ENCODE assay signal across 22 cellular contexts in genomic region chr1:164184273-164184672, GRCh38.
DNase-seq lines count a peak whose midpoint lies in the region; ATAC-seq, FAIRE-seq and TF ChIP-seq lines count a peak whose summit lies in the region.
"Had no signal": no experiment of that assay in that cellular context is flagged by ENCODE, and none has a peak within 500 bp of the region (broad histone marks: within the 10 kb centered on the region; RNA-seq: fewer than 3 reads in every experiment).

No MANE protein-coding gene starts in this region.

- H4K20me1 ChIP-seq in PC-3 (ENCODE audit: low read length) = no peaks in the 10 kb centered on the region
- H4K20me1 ChIP-seq: BLaER1 had no signal

- intact Hi-C loops in PC-3 (cut with micrococcal nuclease) (no loop called here), body of pancreas (cut with DNase I) (no loop called here)

- H3F3A ChIP-seq in PC-3 (ENCODE audit: low read length, unreplicated experiment) = no peaks in the 10 kb centered on the region

- no peak overlapping the region for H3K4me3 ChIP-seq in PC-3 (ENCODE audit: low read length)
- no peak overlapping the region for H3K4me3 ChIP-seq in small intestine (ENCODE audit: low read depth in 1 of 2, low read length in 2 of 2)
- no peak overlapping the region for H3K4me3 ChIP-seq in body of pancreas
- H3K4me3 ChIP-seq: BLaER1 had no signal

- FAIRE-seq in small intestine (lab: Jason Lieb, UNC) = no peak
- FAIRE-seq: A204.1, GM19239, H1 had no signal

- H3K4me2 ChIP-seq in PC-3 (ENCODE audit: low read length) = peak overlapping the region; percentile 24
- H3K4me2 ChIP-seq: BLaER1 had no signal

- H3K9ac ChIP-seq in PC-3 (ENCODE audit: low read length) = no peak overlapping the region
- H3K9ac ChIP-seq: BLaER1 had no signal

- H3K4me3 Mint-ChIP-seq in WTC11 = no peak overlapping the region
- H3K4me3 Mint-ChIP-seq: CD4-positive, CD25-positive, alpha-beta regulatory T cell had no signal

- H3K36me3 Mint-ChIP-seq in WTC11 = no peaks in the 10 kb centered on the region
- H3K36me3 Mint-ChIP-seq: CD4-positive, CD25-positive, alpha-beta regulatory T cell had no signal

- ATAC-seq in PC-3 (no peak; the same call in 1 of the 2 replicates), WTC11 (peak; percentile 30; the same call in 1 of the 2 replicates), esophagus mucosa (peak; percentile 97), body of pancreas (no peak)

- H2AFZ ChIP-seq in PC-3 (ENCODE audit: low read length) = peak overlapping the region; percentile 6; the same call in 1 of the 2 replicates

- peaks cover 4% of the 10 kb centered on the region; the same call in 1 of the 2 replicates for H3K9me3 Mint-ChIP-seq in WTC11

- no peaks in the 10 kb centered on the region for H3K9me3 ChIP-seq in PC-3 (ENCODE audit: low read length)
- H3K9me3 ChIP-seq in small intestine (ENCODE audit: control insufficient read depth, low read depth) = no peaks in the 10 kb centered on the region
- no peaks in the 10 kb centered on the region for H3K9me3 ChIP-seq in body of pancreas
- H3K9me3 ChIP-seq: BLaER1 had no signal

- no peak overlapping the region for H3K27ac Mint-ChIP-seq in WTC11
- H3K27ac Mint-ChIP-seq: CD4-positive, CD25-positive, alpha-beta regulatory T cell had no signal

- no TSS peak for BruUV-seq in PC-3 (replicated peaks; lab: Mats Ljungman, UMichigan)

- CTCF ChIA-PET in PC-3 (lab: Charles Lee) (no interaction called here), WTC11 (lab: Charles Lee) (no interaction called here)

- no peaks in the 10 kb centered on the region for H3K9me2 ChIP-seq in PC-3 (replicated peaks; ENCODE audit: low read length)

- TF ChIP-seq CTCF in PC-3 (conservative IDR thresholded peaks at IDR 0.05; ENCODE audit: low read depth, low read length) (no peak), WTC11 (IDR thresholded peaks at IDR 0.05) (no peak), body of pancreas (IDR thresholded peaks at IDR 0.05) (no peak)

- TF ChIP-seq POLR2A in body of pancreas (IDR thresholded peaks at IDR 0.05) = no peak

- no peaks in the 10 kb centered on the region for H3K27me3 Mint-ChIP-seq in WTC11 (ENCODE audit: low read depth)
- H3K27me3 Mint-ChIP-seq: CD4-positive, CD25-positive, alpha-beta regulatory T cell had no signal

- DNase-seq in PC-3 = peak; percentile 68
- DNase-seq in WTC11 (ENCODE audit: low spot score) = no peak
- DNase-seq in small intestine = peak; percentile 86
- DNase-seq in stimulated activated CD4-positive, alpha-beta T cell treated with anti-CD3 and anti-CD28 coated beads, Interleukin-12 subunit alpha, Interleukin-12 subunit beta, amount 100 ng/mL, for 4 hours = no peak
- no peak for DNase-seq in NCI-H748 (lab: John Stamatoyannopoulos, UW; ENCODE audit: unreplicated experiment)
- DNase-seq in body of pancreas = no peak
- DNase-seq: CD4-positive, CD25-positive, alpha-beta regulatory T cell; HCEC 1CT; Karpas-422; MV-4-11; NCI-H1105; NCI-H1436 treated with DMSO at 0.1 percent for 48 hours; NCI-H1930; NCI-H2107; NCI-H2227 treated with DMSO at 0.1 percent for 48 hours; NCI-H526 treated with DMSO at 0.1 percent for 48 hours; Right ventricle myocardium superior had no signal

- H3K4me1 ChIP-seq in PC-3 (ENCODE audit: insufficient read depth, low read length) (peaks cover 31% of the 10 kb centered on the region), small intestine (ENCODE audit: control insufficient read depth in 2 of 2, insufficient read depth in 1 of 2, low read depth in 1 of 2, low read length in 1 of 2) (peaks cover 0 to 7% of the 10 kb centered on the region in 2 donors), body of pancreas (peaks cover 10% of the 10 kb centered on the region)
- H3K4me1 ChIP-seq: BLaER1 had no signal

- H3K27me3 ChIP-seq in PC-3 (ENCODE audit: low read length) (no peaks in the 10 kb centered on the region), small intestine (ENCODE audit: control insufficient read depth in 2 of 2, insufficient read depth in 2 of 2, low read length in 2 of 2) (no peaks in the 10 kb centered on the region), body of pancreas (no peaks in the 10 kb centered on the region)
- H3K27me3 ChIP-seq: BLaER1 had no signal

- POLR2A ChIA-PET in PC-3 (lab: Charles Lee; ENCODE audit: unreplicated experiment) (no interaction called here), WTC11 (lab: Charles Lee) (no interaction called here)

- H3K27ac ChIP-seq in PC-3 (ENCODE audit: low read length) (peak overlapping the region; percentile 25), small intestine (ENCODE audit: low read depth in 1 of 2, low read length in 1 of 2) (peak overlapping the region in 1 of 2 donors; percentile 32), body of pancreas (no peak overlapping the region)
- H3K27ac ChIP-seq: BLaER1 had no signal

- H3K36me3 ChIP-seq in PC-3 (ENCODE audit: low read depth, low read length) (no peaks in the 10 kb centered on the region), small intestine (ENCODE audit: control insufficient read depth in 2 of 2, insufficient read depth in 2 of 2, low read length in 2 of 2) (no peaks in the 10 kb centered on the region), body of pancreas (replicated peaks in 1 of 2; ENCODE audit: insufficient read depth in 1 of 2, low read depth in 2 of 2) (no peaks in the 10 kb centered on the region)
- H3K36me3 ChIP-seq: BLaER1 had no signal

- no peaks in the 10 kb centered on the region for H3K79me2 ChIP-seq in PC-3 (ENCODE audit: low read length)

- H3K4me1 Mint-ChIP-seq in WTC11 = peaks cover 6% of the 10 kb centered on the region
- H3K4me1 Mint-ChIP-seq: CD4-positive, CD25-positive, alpha-beta regulatory T cell had no signal

- 11 to 58% (median 47%) methylated on average over 1 of the region's 1 CpG for WGBS in small intestine, 3 donors
- WGBS in body of pancreas, 2 donors = 59 to 63% methylated on average over 1 of the region's 1 CpG

TF ChIP-seq in WTC11, 78 proteins besides CTCF, POLR2A, EP300 and RAD21 (continues in another document):
- no peak for TF ChIP-seq PREB (CRISPR knock-in tag; IDR thresholded peaks at IDR 0.05; ENCODE audit: borderline replicate concordance)
- TF ChIP-seq NR2C2 (CRISPR knock-in tag; IDR thresholded peaks at IDR 0.05) = no peak
- no peak for TF ChIP-seq FOXP1 (CRISPR knock-in tag; IDR thresholded peaks at IDR 0.05; ENCODE audit: borderline replicate concordance)
- TF ChIP-seq MXD4 (CRISPR knock-in tag; IDR thresholded peaks at IDR 0.05; ENCODE audit: borderline replicate concordance) = no peak
- TF ChIP-seq, protein P1, sequence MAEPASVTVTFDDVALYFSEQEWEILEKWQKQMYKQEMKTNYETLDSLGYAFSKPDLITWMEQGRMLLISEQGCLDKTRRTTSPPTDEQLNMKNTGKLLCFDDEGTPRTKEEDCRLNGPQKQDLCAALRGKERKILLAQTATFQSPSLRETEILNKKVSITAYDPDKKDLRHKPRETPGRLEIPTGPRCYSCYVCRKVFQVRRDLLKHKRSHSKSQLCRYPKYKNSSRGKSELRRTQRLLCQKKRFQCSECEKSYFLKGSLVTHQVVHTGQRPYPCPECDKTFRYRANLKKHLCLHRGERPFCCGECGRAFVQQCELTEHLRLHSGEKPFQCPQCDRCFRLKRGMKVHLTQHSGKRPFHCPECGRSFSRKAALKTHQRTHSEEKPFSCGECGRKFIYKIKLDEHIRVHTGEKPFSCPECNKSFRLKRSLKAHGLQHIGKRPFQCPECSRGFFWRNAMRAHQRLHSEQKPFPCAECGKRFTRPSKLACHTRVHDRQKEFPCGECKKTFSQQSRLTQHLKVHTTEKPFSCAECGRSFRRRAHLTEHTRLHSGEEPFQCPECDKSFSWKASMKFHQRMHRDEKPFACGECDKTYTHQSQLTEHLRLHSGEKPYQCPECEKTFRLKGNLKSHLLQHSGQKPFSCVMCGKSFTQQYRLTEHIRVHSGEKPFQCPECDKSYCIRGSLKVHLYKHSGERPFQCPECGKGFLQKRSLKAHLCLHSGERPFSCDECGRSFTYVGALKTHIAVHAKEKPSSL (CRISPR knock-in tag; conservative IDR thresholded peaks at IDR 0.05) = no peak
- TF ChIP-seq ETV6 (CRISPR knock-in tag; IDR thresholded peaks at IDR 0.05) = no peak
- no peak for TF ChIP-seq NFE2L1 (CRISPR knock-in tag; IDR thresholded peaks at IDR 0.05)
- no peak for TF ChIP-seq ZNF512 (CRISPR knock-in tag; IDR thresholded peaks at IDR 0.05; ENCODE audit: borderline replicate concordance)
- no peak for TF ChIP-seq HMGA2 (CRISPR knock-in tag; IDR thresholded peaks at IDR 0.05)
- TF ChIP-seq ZNF317 (CRISPR knock-in tag; IDR thresholded peaks at IDR 0.05; ENCODE audit: borderline replicate concordance, low read depth) = no peak
- no peak for TF ChIP-seq ELF4 (CRISPR knock-in tag; IDR thresholded peaks at IDR 0.05; ENCODE audit: low read depth)
- TF ChIP-seq ZNF423 (CRISPR knock-in tag; IDR thresholded peaks at IDR 0.05) = no peak
- no peak for TF ChIP-seq E2F1 (CRISPR knock-in tag; IDR thresholded peaks at IDR 0.05)

Comparison
In these comparisons a context has a peak if more than half of its experiments do, and no peak if none do; other contexts are left out.
1. ATAC-seq: peak in WTC11 (single experiment) and esophagus mucosa (single experiment); none in PC-3 (single experiment) and body of pancreas (single experiment).
2. DNase-seq: peak in PC-3 (single experiment) and small intestine (single experiment); none in WTC11 (single experiment), stimulated activated CD4-positive, alpha-beta T cell treated with anti-CD3 and anti-CD28 coated beads, Interleukin-12 subunit alpha, Interleukin-12 subunit beta, amount 100 ng/mL, for 4 hours (single experiment), NCI-H748 (single experiment) and body of pancreas (0 of 4).